30 cellular contexts compared by ENCODE assay signal in genomic region chr12:93832126-93832525, GRCh38.
"Had no signal": no experiment of that assay in that cellular context is flagged by ENCODE, and none has a peak within 500 bp of the region (broad histone marks: within the 10 kb centered on the region; RNA-seq: fewer than 3 reads in every experiment).

No MANE protein-coding gene starts in this region.

- H3K27me3 Mint-ChIP-seq: activated CD4-positive, alpha-beta memory T cell treated with anti-CD3 and anti-CD28 coated beads, Interleukin-2, amount 10 ng/mL, durations not matched to agents 7 days and 5 days; activated T-cell treated with anti-CD3 and anti-CD28 coated beads, Interleukin-2, amount 50 U/mL, for 24 hours; progenitor cell of endocrine pancreas; stimulated activated naive CD8-positive, alpha-beta T cell treated with anti-CD3 and anti-CD28 coated beads, Interleukin-15, amount 100 ng/mL, for 72 hours; type B pancreatic cell had no signal

- DNase-seq: activated CD4-positive, alpha-beta memory T cell treated with anti-CD3 and anti-CD28 coated beads, Interleukin-2, amount 10 ng/mL, durations not matched to agents 7 days and 5 days; activated CD4-positive, alpha-beta T cell treated with anti-CD3 and anti-CD28 coated beads, Interleukin-2, amount 10 ng/mL, durations not matched to agents 24 days and 14 days; activated CD8-positive, alpha-beta memory T cell treated with anti-CD3 and anti-CD28 coated beads, Interleukin-2, amount 50 U/mL, for 48 hours; activated gamma-delta T cell; activated naive CD4-positive, alpha-beta T cell treated with anti-CD3 and anti-CD28 coated beads, Interleukin-2, amount 50 U/mL, for 16 hours; activated T-cell treated with anti-CD3 and anti-CD28 coated beads, Interleukin-2, amount 50 U/mL, for 24 hours; amygdala; central memory CD4-positive, alpha-beta T cell; hippocampal formation; left cardiac atrium; left ventricle myocardium superior; mucosa of descending colon; ovary; right lobe of liver; stimulated activated CD4-positive, alpha-beta T cell treated with anti-CD3 and anti-CD28 coated beads, Interleukin-12 subunit alpha, Interleukin-12 subunit beta, amount 100 ng/mL, for 4 hours; stimulated activated CD4-positive, alpha-beta T cell treated with anti-CD3 and anti-CD28 coated beads, Interleukin-4, amount 100 ng/mL, for 24 hours; stimulated activated naive CD8-positive, alpha-beta T cell treated with anti-CD3 and anti-CD28 coated beads, Interleukin-15, amount 100 ng/mL, for 72 hours; substantia nigra; T-helper 9 cell; uterus; WERI-Rb-1 had no signal

- H3K9me3 Mint-ChIP-seq: activated CD4-positive, alpha-beta memory T cell treated with anti-CD3 and anti-CD28 coated beads, Interleukin-2, amount 10 ng/mL, durations not matched to agents 7 days and 5 days; activated T-cell treated with anti-CD3 and anti-CD28 coated beads, Interleukin-2, amount 50 U/mL, for 24 hours; stimulated activated effector memory CD8-positive, alpha-beta T cell treated with anti-CD3 and anti-CD28 coated beads, Interleukin-12 subunit alpha, Interleukin-12 subunit beta, amount 100 ng/mL, for 72 hours; stimulated activated naive CD8-positive, alpha-beta T cell treated with anti-CD3 and anti-CD28 coated beads, Interleukin-15, amount 100 ng/mL, for 72 hours had no signal

- H3K36me3 Mint-ChIP-seq: stimulated activated effector memory CD8-positive, alpha-beta T cell treated with anti-CD3 and anti-CD28 coated beads, Interleukin-12 subunit alpha, Interleukin-12 subunit beta, amount 100 ng/mL, for 72 hours; type B pancreatic cell had no signal

- H3K4me3 Mint-ChIP-seq: activated CD4-positive, alpha-beta memory T cell treated with anti-CD3 and anti-CD28 coated beads, Interleukin-2, amount 10 ng/mL, durations not matched to agents 7 days and 5 days; activated CD4-positive, alpha-beta T cell treated with anti-CD3 and anti-CD28 coated beads, Interleukin-2, amount 10 ng/mL, durations not matched to agents 24 days and 14 days; activated T-cell treated with anti-CD3 and anti-CD28 coated beads, Interleukin-2, amount 50 U/mL, for 24 hours; stimulated activated effector memory CD8-positive, alpha-beta T cell treated with anti-CD3 and anti-CD28 coated beads, Interleukin-12 subunit alpha, Interleukin-12 subunit beta, amount 100 ng/mL, for 72 hours; stimulated activated naive CD8-positive, alpha-beta T cell treated with anti-CD3 and anti-CD28 coated beads, Interleukin-15, amount 100 ng/mL, for 72 hours; type B pancreatic cell had no signal

- H3K27ac Mint-ChIP-seq: activated CD4-positive, alpha-beta memory T cell treated with anti-CD3 and anti-CD28 coated beads, Interleukin-2, amount 10 ng/mL, durations not matched to agents 7 days and 5 days; activated CD4-positive, alpha-beta T cell treated with anti-CD3 and anti-CD28 coated beads, Interleukin-2, amount 10 ng/mL, durations not matched to agents 24 days and 14 days; activated T-cell treated with anti-CD3 and anti-CD28 coated beads, Interleukin-2, amount 50 U/mL, for 24 hours; progenitor cell of endocrine pancreas; stimulated activated effector memory CD8-positive, alpha-beta T cell treated with anti-CD3 and anti-CD28 coated beads, Interleukin-12 subunit alpha, Interleukin-12 subunit beta, amount 100 ng/mL, for 72 hours; stimulated activated naive CD8-positive, alpha-beta T cell treated with anti-CD3 and anti-CD28 coated beads, Interleukin-15, amount 100 ng/mL, for 72 hours; type B pancreatic cell had no signal

- H3K27ac ChIP-seq: breast epithelium, gastroesophageal sphincter, ovary, right lobe of liver, uterus, WERI-Rb-1 had no signal

- H3K4me1 ChIP-seq: breast epithelium, right lobe of liver, uterus had no signal

- H3K9me3 ChIP-seq: breast epithelium, gastroesophageal sphincter, mucosa of descending colon, ovary, right lobe of liver, uterus had no signal

- H3K27me3 ChIP-seq: breast epithelium, gastroesophageal sphincter, ovary, right lobe of liver, uterus had no signal

- H3K4me1 Mint-ChIP-seq: activated CD4-positive, alpha-beta memory T cell treated with anti-CD3 and anti-CD28 coated beads, Interleukin-2, amount 10 ng/mL, durations not matched to agents 7 days and 5 days; stimulated activated effector memory CD8-positive, alpha-beta T cell treated with anti-CD3 and anti-CD28 coated beads, Interleukin-12 subunit alpha, Interleukin-12 subunit beta, amount 100 ng/mL, for 72 hours; stimulated activated naive CD8-positive, alpha-beta T cell treated with anti-CD3 and anti-CD28 coated beads, Interleukin-15, amount 100 ng/mL, for 72 hours had no signal

- H3K4me3 ChIP-seq: breast epithelium, gastroesophageal sphincter, mucosa of descending colon, ovary, right lobe of liver, skin epidermis, uterus had no signal

- ATAC-seq: activated CD4-positive, CD25-positive, alpha-beta regulatory T cell treated with anti-CD3 and anti-CD28 coated beads, Interleukin-2, amount 50 U/mL, for 24 hours; esophagus mucosa; gastroesophageal sphincter; left cardiac atrium; left ventricle myocardium superior; mucosa of descending colon; right lobe of liver; stimulated activated effector memory CD8-positive, alpha-beta T cell treated with anti-CD3 and anti-CD28 coated beads, Interleukin-12 subunit alpha, Interleukin-12 subunit beta, amount 100 ng/mL, for 72 hours; stimulated activated naive CD8-positive, alpha-beta T cell treated with anti-CD3 and anti-CD28 coated beads, Interleukin-15, amount 100 ng/mL, for 72 hours had no signal

- FAIRE-seq: keratinocyte had no signal

- H3K36me3 ChIP-seq: breast epithelium, gastroesophageal sphincter, ovary, right lobe of liver, uterus, WERI-Rb-1 had no signal
